Comparison of ENCODE assay signal across 23 cellular contexts in genomic region chr2:64122358-64122757, GRCh38. TPM values are rescaled to one million over a fixed set of nuclear protein-coding genes. Genes with fewer than 3 reads are reported as not detected.
A peak's percentile ranks its signal among the peaks of the same experiment; 100 is the strongest.
DNase-seq lines count a peak whose midpoint lies in the region; ATAC-seq and TF ChIP-seq lines count a peak whose summit lies in the region.
"Had no signal": no experiment of that assay in that cellular context is flagged by ENCODE, and none has a peak within 500 bp of the region (broad histone marks: within the 10 kb centered on the region; RNA-seq: fewer than 3 reads in every experiment).

No MANE protein-coding gene starts in this region.

- no peaks in the 10 kb centered on the region for H3K9me3 ChIP-seq in mucosa of descending colon
- H3K9me3 ChIP-seq: breast epithelium, SJCRH30, thyroid gland had no signal

- POLR2A ChIA-PET in activated B cell treated with CpG ODN at 0.5 μM for 24 hours (lab: Charles Lee): interaction anchor here (0.6 to 1.2 kb wide), 5 partner anchors 12 to 204 kb away, joined by 3 to 4 read pairs (median 3); no protein-coding TSS in a partner anchor

- H3K27ac Mint-ChIP-seq in activated T-cell treated with anti-CD3 and anti-CD28 coated beads, Interleukin-2, amount 50 U/mL, for 24 hours: peak overlapping the region; percentile 2
- peak overlapping the region; percentile 50 for H3K27ac Mint-ChIP-seq in activated B cell treated with CpG ODN at 0.5 μM for 24 hours

- no peaks in the 10 kb centered on the region for H3K27me3 Mint-ChIP-seq in activated T-cell treated with anti-CD3 and anti-CD28 coated beads, Interleukin-2, amount 50 U/mL, for 24 hours
- no peaks in the 10 kb centered on the region for H3K27me3 Mint-ChIP-seq in activated B cell treated with CpG ODN at 0.5 μM for 24 hours

- H3K4me3 ChIP-seq in mucosa of descending colon: no peak overlapping the region
- H3K4me3 ChIP-seq: breast epithelium, coronary artery, SJCRH30, smooth muscle cell, thyroid gland had no signal

- intact Hi-C loops in activated B cell treated with CpG ODN at 0.5 μM for 24 hours (cut with micrococcal nuclease) (loop anchor here (1.0 kb wide), 1 partner anchor 10 kb away; no protein-coding TSS in a partner anchor), mucosa of descending colon (cut with DNase I, micrococcal nuclease) (no loop called here)

- peaks cover 74% of the 10 kb centered on the region for H3K4me1 Mint-ChIP-seq in activated T-cell treated with anti-CD3 and anti-CD28 coated beads, Interleukin-2, amount 50 U/mL, for 24 hours (ENCODE audit: low read depth)
- peaks cover 47% of the 10 kb centered on the region for H3K4me1 Mint-ChIP-seq in activated B cell treated with CpG ODN at 0.5 μM for 24 hours

- no peak overlapping the region for H3K4me3 Mint-ChIP-seq in activated T-cell treated with anti-CD3 and anti-CD28 coated beads, Interleukin-2, amount 50 U/mL, for 24 hours
- peak overlapping the region; percentile 56 for H3K4me3 Mint-ChIP-seq in activated B cell treated with CpG ODN at 0.5 μM for 24 hours

- peak; percentile 60 for ATAC-seq in activated B cell treated with CpG ODN at 0.5 μM for 24 hours (ENCODE audit: low read depth)
- ATAC-seq in mucosa of descending colon: peak; percentile 82
- ATAC-seq in HG02763 (IDR thresholded peaks at IDR 0.05; ENCODE audit: unreplicated experiment): no peak
- ATAC-seq in HG03135 (IDR thresholded peaks at IDR 0.05; ENCODE audit: unreplicated experiment): no peak
- ATAC-seq in GM21526 (IDR thresholded peaks at IDR 0.05; ENCODE audit: low FRiP score, unreplicated experiment): no peak
- ATAC-seq: HepG2, left lobe of liver had no signal

- CTCF ChIA-PET in activated B cell treated with CpG ODN at 0.5 μM for 24 hours (lab: Charles Lee): interaction anchor here (1.0 to 1.1 kb wide), 2 partner anchors 65 to 205 kb away, joined by 3 to 4 read pairs; no protein-coding TSS in a partner anchor

- no peaks in the 10 kb centered on the region for H3K9me3 Mint-ChIP-seq in activated T-cell treated with anti-CD3 and anti-CD28 coated beads, Interleukin-2, amount 50 U/mL, for 24 hours
- no peaks in the 10 kb centered on the region for H3K9me3 Mint-ChIP-seq in activated B cell treated with CpG ODN at 0.5 μM for 24 hours

- TF ChIP-seq CTCF in activated B cell treated with CpG ODN at 0.5 μM for 24 hours (IDR thresholded peaks at IDR 0.05): no peak
- TF ChIP-seq CTCF in mucosa of descending colon (IDR thresholded peaks at IDR 0.05): no peak

- no peaks in the 10 kb centered on the region for H3K36me3 ChIP-seq in mucosa of descending colon (ENCODE audit: low read depth)
- H3K36me3 ChIP-seq: breast epithelium, thyroid gland had no signal

- peaks cover 47% of the 10 kb centered on the region for H3K4me1 ChIP-seq in mucosa of descending colon (ENCODE audit: low read depth)
- H3K4me1 ChIP-seq: SJCRH30, thyroid gland had no signal

- peaks cover 49% of the 10 kb centered on the region for H3K36me3 Mint-ChIP-seq in activated T-cell treated with anti-CD3 and anti-CD28 coated beads, Interleukin-2, amount 50 U/mL, for 24 hours (ENCODE audit: low read depth)
- peaks cover 33% of the 10 kb centered on the region for H3K36me3 Mint-ChIP-seq in activated B cell treated with CpG ODN at 0.5 μM for 24 hours (ENCODE audit: low read depth)

- no peak for DNase-seq in activated T-cell treated with anti-CD3 and anti-CD28 coated beads, Interleukin-2, amount 50 U/mL, for 24 hours
- no peak for DNase-seq in activated T-cell treated with anti-CD3 and anti-CD28 coated beads, Interleukin-2, amount 50 U/mL, for 1 hour
- no peak for DNase-seq in activated B cell treated with CpG ODN at 0.5 μM for 24 hours
- peak in 1 of 3 donors; percentile 43 for DNase-seq in mucosa of descending colon
- DNase-seq in GF-D8 (lab: John Stamatoyannopoulos, UW): no peak
- DNase-seq: activated gamma-delta T cell; AML-193; EL; NCI-H1105; NCI-H2081 treated with DMSO at 0.1 percent for 48 hours; NCI-H82; SJCRH30; stimulated activated naive CD4-positive, alpha-beta T cell treated with Interleukin-2 at 50 U/mL for 16 hours; T-helper 1 cell; thyroid gland had no signal

RNA-seq across cellular contexts. Expression of gene PELI1, which starts 21.9 kb away (rescaled TPM):
- total RNA-seq in activated B cell treated with CpG ODN at 0.5 μM for 24 hours (81.4 and 93.1 TPM in 2 replicates), mucosa of descending colon (10 to 100 TPM; 45.6 to 51.2 (median 48.9) TPM)

Comparison
In these comparisons a context has a peak if more than half of its experiments do, and no peak if none do; other contexts are left out.
1. ATAC-seq: peak in activated B cell treated with CpG ODN at 0.5 μM for 24 hours (single experiment) and mucosa of descending colon (single experiment); none in HG02763 (single experiment), HG03135 (single experiment) and GM21526 (single experiment).